In the genomic region with DNA sequence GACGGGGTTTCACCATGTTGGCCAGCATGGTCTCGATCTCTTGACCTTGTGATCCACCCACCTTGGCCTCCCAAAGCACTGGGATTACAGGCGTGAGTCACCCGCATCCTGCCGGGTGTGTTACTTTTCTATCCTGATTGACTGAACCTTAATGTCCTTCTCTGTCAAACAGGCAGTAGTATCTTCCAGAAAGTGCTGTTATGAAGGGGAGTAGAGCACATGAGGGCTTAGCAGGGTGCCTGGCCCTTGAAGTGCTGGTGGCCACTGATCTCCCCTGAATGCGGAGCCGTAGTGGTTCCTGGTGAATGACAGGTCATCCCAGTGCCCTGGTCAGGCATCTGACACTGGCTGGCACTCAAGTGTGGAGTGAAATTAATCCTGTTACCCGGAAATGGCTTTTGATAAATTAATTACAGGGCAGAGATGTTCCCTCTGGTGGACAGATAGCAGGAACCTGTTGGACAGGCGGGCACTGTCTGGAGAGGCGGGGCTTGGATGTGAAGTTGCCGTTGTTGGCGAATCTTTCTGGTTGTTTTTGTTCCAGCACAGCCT, we compare ENCODE assay signal across 8 cellular contexts. TPM values are rescaled to one million over a fixed set of nuclear protein-coding genes. Genes with fewer than 3 reads are reported as not detected.
DNase-seq lines count a peak whose midpoint lies in the region; ATAC-seq and TF ChIP-seq lines count a peak whose summit lies in the region.

No MANE protein-coding gene starts in this region.

- H3K9me3 ChIP-seq in upper lobe of right lung, result no peaks in the 10 kb centered on the region

- no peaks in the 10 kb centered on the region for H3K36me3 Mint-ChIP-seq in activated naive CD4-positive, alpha-beta T cell treated with anti-CD3 and anti-CD28 coated beads, Interleukin-2, amount 50 U/mL, for 24 hours

- H3K27me3 ChIP-seq in upper lobe of right lung, result no peaks in the 10 kb centered on the region

- H3K4me3 Mint-ChIP-seq in activated naive CD4-positive, alpha-beta T cell treated with anti-CD3 and anti-CD28 coated beads, Interleukin-2, amount 50 U/mL, for 24 hours, result peak overlapping the region; percentile 20

- peak overlapping the region; percentile 46 for H3K27ac Mint-ChIP-seq in activated naive CD4-positive, alpha-beta T cell treated with anti-CD3 and anti-CD28 coated beads, Interleukin-2, amount 50 U/mL, for 24 hours

- H3K4me1 Mint-ChIP-seq in activated naive CD4-positive, alpha-beta T cell treated with anti-CD3 and anti-CD28 coated beads, Interleukin-2, amount 50 U/mL, for 24 hours, result peaks cover 75% of the 10 kb centered on the region

- H3K27ac ChIP-seq in upper lobe of right lung, result peak overlapping the region; percentile 45

- ATAC-seq in upper lobe of right lung (peak; percentile 6), GM21786 (IDR thresholded peaks at IDR 0.05; ENCODE audit: unreplicated experiment) (no peak)

- H3K4me1 ChIP-seq in upper lobe of right lung, result peaks cover 66% of the 10 kb centered on the region

- intact Hi-C loops in upper lobe of right lung (cut with DNase I), result no loop called here

- no peaks in the 10 kb centered on the region for H3K27me3 Mint-ChIP-seq in activated naive CD4-positive, alpha-beta T cell treated with anti-CD3 and anti-CD28 coated beads, Interleukin-2, amount 50 U/mL, for 24 hours

- H3K9me3 Mint-ChIP-seq in activated naive CD4-positive, alpha-beta T cell treated with anti-CD3 and anti-CD28 coated beads, Interleukin-2, amount 50 U/mL, for 24 hours, result no peaks in the 10 kb centered on the region

- no peaks in the 10 kb centered on the region for H3K36me3 ChIP-seq in upper lobe of right lung

- TF ChIP-seq CTCF in upper lobe of right lung (IDR thresholded peaks at IDR 0.05), result peak; percentile 10

- H3K4me3 ChIP-seq in upper lobe of right lung, result no peak overlapping the region

- DNase-seq in activated naive CD4-positive, alpha-beta T cell (lab: John Stamatoyannopoulos, UW), result no peak
- peak; percentile 54 for DNase-seq in astrocyte of the hippocampus (ENCODE audit: low read depth, low spot score)
- DNase-seq in kidney tubule cell (ENCODE audit: low spot score), result peak; percentile 80
- DNase-seq in upper lobe of right lung, result peak; percentile 31
- DNase-seq in AML-193 (lab: John Stamatoyannopoulos, UW), result no peak
- DNase-seq in stimulated activated CD4-positive, alpha-beta T cell treated with anti-CD3 and anti-CD28 coated beads, Interleukin-1b, Interleukin-23, amount 100 ng/mL, for 48 hours, result no peak

RNA-seq across cellular contexts. Expression of gene PRRC2B, which starts 28.4 kb away (rescaled TPM):
- 190 TPM for total RNA-seq in upper lobe of right lung

Comparison
In these comparisons a context has a peak if more than half of its experiments do, and no peak if none do; other contexts are left out.
1. DNase-seq: peak in astrocyte of the hippocampus (single experiment), kidney tubule cell (single experiment) and upper lobe of right lung (single experiment); none in activated naive CD4-positive, alpha-beta T cell (0 of 4), AML-193 (0 of 2) and stimulated activated CD4-positive, alpha-beta T cell treated with anti-CD3 and anti-CD28 coated beads, Interleukin-1b, Interleukin-23, amount 100 ng/mL, for 48 hours (single experiment).